ENCODE assay signal across 17 cellular contexts in genomic region chr3:67637255-67637900, GRCh38. TPM values are rescaled to one million over a fixed set of nuclear protein-coding genes. Genes with fewer than 3 reads are reported as not detected.
DNase-seq lines count a peak whose midpoint lies in the region; ATAC-seq and TF ChIP-seq lines count a peak whose summit lies in the region.
"Had no signal": no experiment of that assay in that cellular context is flagged by ENCODE, and none has a peak within 500 bp of the region (broad histone marks: within the 10 kb centered on the region; RNA-seq: fewer than 3 reads in every experiment).

No MANE protein-coding gene starts in this region.

- H3K9me3 Mint-ChIP-seq in HFFc6 = no peaks in the 10 kb centered on the region
- H3K9me3 Mint-ChIP-seq: GM23338, H9, IgD-negative memory B cell had no signal

- peaks cover 80% of the 10 kb centered on the region for H3K4me1 Mint-ChIP-seq in HFFc6 (ENCODE audit: low read depth)

- peaks cover 6% of the 10 kb centered on the region for H3K36me3 Mint-ChIP-seq in HFFc6 (ENCODE audit: low read depth)

- no peak overlapping the region for H3K4me3 ChIP-seq in ACC112 (ENCODE audit: low read depth, low read length)
- no peak overlapping the region for H3K4me3 ChIP-seq in osteoblast (ENCODE audit: insufficient read depth, low read length)
- H3K4me3 ChIP-seq: BLaER1, GM23338 had no signal

- ATAC-seq in GM18858 (IDR thresholded peaks at IDR 0.05; ENCODE audit: unreplicated experiment) = no peak
- ATAC-seq: GM23338 had no signal

- no peak overlapping the region for H3K4me2 ChIP-seq in osteoblast (ENCODE audit: insufficient read depth, low read length)
- H3K4me2 ChIP-seq: BLaER1, GM23338 had no signal

- H3K27me3 ChIP-seq in ACC112 (ENCODE audit: insufficient read depth, low read length) (no peaks in the 10 kb centered on the region), osteoblast (ENCODE audit: insufficient read depth, low read length) (no peaks in the 10 kb centered on the region)
- H3K27me3 ChIP-seq: BLaER1 had no signal

- H3K36me3 ChIP-seq in ACC112 (ENCODE audit: insufficient read depth, low read length) = 0 out of 2 replicates have a peak, but pooled peaks cover 20% of the 10 kb centered on the region
- no peaks in the 10 kb centered on the region for H3K36me3 ChIP-seq in osteoblast (ENCODE audit: insufficient read depth, low read length)
- H3K36me3 ChIP-seq: BLaER1 had no signal

- H3K27me3 Mint-ChIP-seq in HFFc6 (ENCODE audit: insufficient read depth) = no peaks in the 10 kb centered on the region
- H3K27me3 Mint-ChIP-seq: IgD-negative memory B cell had no signal

- H3K4me1 ChIP-seq in ACC112 (ENCODE audit: control insufficient read depth, insufficient read depth, low read length, unreplicated experiment) = peaks cover 34% of the 10 kb centered on the region
- H3K4me1 ChIP-seq in osteoblast (ENCODE audit: insufficient read depth, low read length) = peaks cover 35% of the 10 kb centered on the region
- H3K4me1 ChIP-seq: BLaER1 had no signal

- H3K27ac Mint-ChIP-seq in HFFc6 = peak overlapping the region; percentile 96; the same call in 1 of the 2 replicates
- H3K27ac Mint-ChIP-seq: GM23338, H9 had no signal

- DNase-seq in DMS79 (lab: John Stamatoyannopoulos, UW) = peak; percentile 4
- DNase-seq in DMS79 treated with DMSO at 0.1 percent for 48 hours (lab: John Stamatoyannopoulos, UW) = no peak
- no peak for DNase-seq in HFFc6
- no peak for DNase-seq in osteoblast (ENCODE audit: insufficient read length, low spot score, missing footprints)
- DNase-seq in germinal center (ENCODE audit: low spot score) = no peak
- no peak for DNase-seq in SHP77 (lab: John Stamatoyannopoulos, UW)
- DNase-seq: AML-193, DND-41, GDM1, H9, KG1 had no signal

- H4K20me1 ChIP-seq in osteoblast (ENCODE audit: insufficient read depth, low read length) = peaks cover 5% of the 10 kb centered on the region
- H4K20me1 ChIP-seq: BLaER1 had no signal

- H3K9me3 ChIP-seq in osteoblast (ENCODE audit: low read depth, low read length) = no peaks in the 10 kb centered on the region
- H3K9me3 ChIP-seq: BLaER1 had no signal

- H3K4me3 Mint-ChIP-seq in HFFc6 = peak overlapping the region; percentile 9; the same call in 1 of the 2 replicates
- H3K4me3 Mint-ChIP-seq: GM23338, H9, IgD-negative memory B cell had no signal

- H3K79me2 ChIP-seq in ACC112 (ENCODE audit: control insufficient read depth, insufficient read depth, low read length, unreplicated experiment) (peaks cover 81% of the 10 kb centered on the region), osteoblast (ENCODE audit: insufficient read depth, low read length) (peaks cover 71% of the 10 kb centered on the region)

- H2AFZ ChIP-seq in ACC112 (ENCODE audit: low read length, unreplicated experiment) (no peak overlapping the region), osteoblast (ENCODE audit: low read length) (no peak overlapping the region)
- H2AFZ ChIP-seq: GM23338 had no signal

- TF ChIP-seq CTCF in HFFc6 (IDR thresholded peaks at IDR 0.05) = no peak
- no peak for TF ChIP-seq CTCF in osteoblast (IDR thresholded peaks at IDR 0.05; ENCODE audit: extremely low read depth, low read depth, low read length)

- H3K27ac ChIP-seq in ACC112 (ENCODE audit: low read depth, low read length) (peak overlapping the region; percentile 38), osteoblast (ENCODE audit: low read depth, low read length) (peak overlapping the region; percentile 9)
- H3K27ac ChIP-seq: 22Rv1, BLaER1 had no signal

RNA-seq across cellular contexts. Expression of gene SUCLG2, which starts 17.0 kb away (rescaled TPM):
- 10 to 100 TPM; 50.2 to 81.4 (median 75.2) TPM for total RNA-seq in HFFc6 (2021; fragmentation: NEBNext Ultra II Directional; extraction: Animal tissue kit (Norgen Biotek cat#: 25700))
- 56.8 and 62.5 TPM in 2 replicates for total RNA-seq in osteoblast
